ENCODE assay signal across 8 cellular contexts in genomic region chr17:14302421-14303099, GRCh38.
DNase-seq lines count a peak whose midpoint lies in the region; ATAC-seq and TF ChIP-seq lines count a peak whose summit lies in the region.

No MANE protein-coding gene starts in this region.

- peak; percentile 52 for ATAC-seq in GM21619 (IDR thresholded peaks at IDR 0.05; ENCODE audit: unreplicated experiment)

- H3K36me3 ChIP-seq in DOHH2 (ENCODE audit: control insufficient read depth, low read length), result no peaks in the 10 kb centered on the region

- no peaks in the 10 kb centered on the region for H3K4me1 ChIP-seq in DOHH2 (ENCODE audit: control insufficient read depth, low read length)

- no peaks in the 10 kb centered on the region for H3K9me2 ChIP-seq in DOHH2 (replicated peaks; ENCODE audit: control insufficient read depth, low read length)

- H3K9me3 ChIP-seq in DOHH2 (ENCODE audit: control insufficient read depth, insufficient read depth, low read length), result peaks cover 7% of the 10 kb centered on the region

- no peaks in the 10 kb centered on the region for H4K20me1 ChIP-seq in DOHH2 (ENCODE audit: control insufficient read depth, insufficient read depth, low read depth, low read length)

- DNase-seq in cardiac fibroblast (ENCODE audit: low read depth in 2 of 2) (peak; percentile 84 to 90), iris pigment epithelial cell (ENCODE audit: low read depth) (peak; percentile 89), DMS79 (lab: John Stamatoyannopoulos, UW) (no peak)
- peak; percentile 70 to 76 for DNase-seq in stimulated activated CD4-positive, alpha-beta T cell treated with anti-CD3 and anti-CD28 coated beads, Interleukin-12 subunit alpha, Interleukin-12 subunit beta, amount 100 ng/mL, for 24 hours (ENCODE audit: low read depth in 2 of 2)

- no peak overlapping the region for H3K4me3 ChIP-seq in DOHH2 (ENCODE audit: low read length)
- H3K4me3 ChIP-seq in WI38 (ENCODE audit: low read depth, low read length), result peak overlapping the region; percentile 97
- peak overlapping the region; percentile 83 to 87 for H3K4me3 ChIP-seq in cardiac fibroblast (replicated peaks in 1 of 2; ENCODE audit: low read depth in 2 of 2, low read length in 2 of 2)

- TF ChIP-seq CTCF in DOHH2 (IDR thresholded peaks at IDR 0.05; ENCODE audit: low read depth, low read length, poor library complexity, severe bottlenecking) (peak; percentile 40), LNCAP (IDR thresholded peaks at IDR 0.05) (peak; percentile 95), WI38 (IDR thresholded peaks at IDR 0.05; ENCODE audit: low read depth, low read length) (peak; percentile 76), cardiac fibroblast (IDR thresholded peaks at IDR 0.05; ENCODE audit: low read depth, low read length) (peak; percentile 53)

- H3K79me2 ChIP-seq in DOHH2 (ENCODE audit: control insufficient read depth, low read length), result no peaks in the 10 kb centered on the region

- no peaks in the 10 kb centered on the region for H3K27me3 ChIP-seq in DOHH2 (ENCODE audit: control insufficient read depth, low read length)

- no peak overlapping the region for H3K4me2 ChIP-seq in DOHH2 (ENCODE audit: low read length)

- H3K27ac ChIP-seq in DOHH2 (ENCODE audit: low read depth, low read length), result no peak overlapping the region

- no peaks in the 10 kb centered on the region for H3F3A ChIP-seq in DOHH2 (ENCODE audit: control insufficient read depth, insufficient read depth)

Comparison
In these comparisons a context has a peak if more than half of its experiments do, and no peak if none do; other contexts are left out.
1. CTCF ChIP-seq: peak in every context shown above with its lines; median percentile 95 in LNCAP; 76 in WI38; 53 in cardiac fibroblast; 40 in DOHH2.